In the genomic region with DNA sequence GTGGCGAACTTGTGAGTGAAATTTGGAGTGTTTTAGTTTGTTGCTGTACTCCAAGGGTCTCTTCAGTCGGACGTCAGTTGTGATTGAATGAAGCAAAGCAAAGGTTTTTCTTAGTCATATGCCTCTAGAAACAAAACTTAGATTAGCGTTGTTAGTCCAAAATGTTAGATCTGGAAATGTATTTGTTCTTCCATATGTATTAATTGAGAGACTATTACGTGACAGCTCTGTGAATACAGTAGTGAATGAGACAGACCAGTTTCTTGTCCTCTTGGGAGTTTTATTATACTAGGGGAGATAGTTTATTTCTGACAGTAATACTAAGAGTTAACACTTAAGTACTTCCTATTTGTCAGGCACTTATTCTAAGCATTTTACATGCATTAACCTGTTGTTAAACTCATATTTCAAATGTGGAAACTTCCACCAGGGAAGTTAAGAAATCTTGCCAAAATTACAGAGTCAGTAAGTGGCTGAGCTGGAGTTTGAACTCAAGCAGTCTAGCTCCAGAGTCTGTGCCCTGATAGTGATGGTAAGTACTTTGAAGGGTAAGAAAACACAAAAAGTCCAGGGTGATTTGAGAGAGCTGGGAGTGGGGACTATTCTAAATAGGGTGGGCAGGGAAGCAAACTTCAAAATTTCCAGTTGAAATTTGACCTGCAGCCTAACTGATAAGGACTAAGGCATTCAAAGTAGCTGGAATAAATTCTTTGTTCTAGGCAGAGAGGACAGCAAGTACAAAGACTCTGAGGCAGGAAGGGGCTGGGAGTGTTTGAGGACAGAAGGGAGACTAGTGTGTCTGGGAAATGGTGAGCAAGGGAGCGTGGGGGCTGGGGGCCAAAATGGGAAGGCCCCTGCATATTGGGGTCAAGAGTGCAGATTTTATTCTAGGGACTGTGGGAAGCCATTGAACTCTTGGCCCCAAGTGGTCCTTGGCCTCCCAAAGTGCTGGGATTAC, we compare ENCODE assay signal across 1 cellular context.
A peak's percentile ranks its signal among the peaks of the same experiment; 100 is the strongest.
TF ChIP-seq lines count a peak whose summit lies in the region.

No MANE protein-coding gene starts in this region.

TF ChIP-seq in HepG2, 621 proteins besides CTCF, POLR2A, EP300 and RAD21 (continued from another document):
- TF ChIP-seq, protein P1, sequence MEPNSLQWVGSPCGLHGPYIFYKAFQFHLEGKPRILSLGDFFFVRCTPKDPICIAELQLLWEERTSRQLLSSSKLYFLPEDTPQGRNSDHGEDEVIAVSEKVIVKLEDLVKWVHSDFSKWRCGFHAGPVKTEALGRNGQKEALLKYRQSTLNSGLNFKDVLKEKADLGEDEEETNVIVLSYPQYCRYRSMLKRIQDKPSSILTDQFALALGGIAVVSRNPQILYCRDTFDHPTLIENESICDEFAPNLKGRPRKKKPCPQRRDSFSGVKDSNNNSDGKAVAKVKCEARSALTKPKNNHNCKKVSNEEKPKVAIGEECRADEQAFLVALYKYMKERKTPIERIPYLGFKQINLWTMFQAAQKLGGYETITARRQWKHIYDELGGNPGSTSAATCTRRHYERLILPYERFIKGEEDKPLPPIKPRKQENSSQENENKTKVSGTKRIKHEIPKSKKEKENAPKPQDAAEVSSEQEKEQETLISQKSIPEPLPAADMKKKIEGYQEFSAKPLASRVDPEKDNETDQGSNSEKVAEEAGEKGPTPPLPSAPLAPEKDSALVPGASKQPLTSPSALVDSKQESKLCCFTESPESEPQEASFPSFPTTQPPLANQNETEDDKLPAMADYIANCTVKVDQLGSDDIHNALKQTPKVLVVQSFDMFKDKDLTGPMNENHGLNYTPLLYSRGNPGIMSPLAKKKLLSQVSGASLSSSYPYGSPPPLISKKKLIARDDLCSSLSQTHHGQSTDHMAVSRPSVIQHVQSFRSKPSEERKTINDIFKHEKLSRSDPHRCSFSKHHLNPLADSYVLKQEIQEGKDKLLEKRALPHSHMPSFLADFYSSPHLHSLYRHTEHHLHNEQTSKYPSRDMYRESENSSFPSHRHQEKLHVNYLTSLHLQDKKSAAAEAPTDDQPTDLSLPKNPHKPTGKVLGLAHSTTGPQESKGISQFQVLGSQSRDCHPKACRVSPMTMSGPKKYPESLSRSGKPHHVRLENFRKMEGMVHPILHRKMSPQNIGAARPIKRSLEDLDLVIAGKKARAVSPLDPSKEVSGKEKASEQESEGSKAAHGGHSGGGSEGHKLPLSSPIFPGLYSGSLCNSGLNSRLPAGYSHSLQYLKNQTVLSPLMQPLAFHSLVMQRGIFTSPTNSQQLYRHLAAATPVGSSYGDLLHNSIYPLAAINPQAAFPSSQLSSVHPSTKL (CRISPR knock-in tag; IDR thresholded peaks at IDR 0.05), result peak; percentile 86
- TF ChIP-seq MIER3 (CRISPR knock-in tag; IDR thresholded peaks at IDR 0.05; ENCODE audit: borderline replicate concordance) (peak; percentile 30; the same call in 1 of the 2 replicates), BRCA1 (CRISPR knock-in tag; IDR thresholded peaks at IDR 0.05) (no peak), TEAD3 (CRISPR knock-in tag; optimal IDR thresholded peaks at IDR 0.05; ENCODE audit: borderline replicate concordance) (peak; percentile 75), KAT8 (CRISPR knock-in tag; IDR thresholded peaks at IDR 0.05) (peak; percentile 16; the same call in 1 of the 2 replicates), KDM3A (CRISPR knock-in tag; IDR thresholded peaks at IDR 0.05; ENCODE audit: low read depth) (0 out of 2 replicates have a peak, but pooled peaks have one; percentile 47), ZBTB7A (CRISPR knock-in tag; IDR thresholded peaks at IDR 0.05) (peak; percentile 70; the same call in 1 of the 2 replicates), PHF21A (CRISPR knock-in tag; IDR thresholded peaks at IDR 0.05) (peak; percentile 99), ZFX (CRISPR knock-in tag; IDR thresholded peaks at IDR 0.05; ENCODE audit: low read depth) (0 out of 2 replicates have a peak, but pooled peaks have one; percentile 33), TARDBP (CRISPR knock-in tag; IDR thresholded peaks at IDR 0.05) (0 out of 2 replicates have a peak, but pooled peaks have one; percentile 39), SNAPC2 (CRISPR knock-in tag; IDR thresholded peaks at IDR 0.05) (0 out of 2 replicates have a peak, but pooled peaks have one; percentile 42), HDAC2 (CRISPR knock-in tag; IDR thresholded peaks at IDR 0.05) (peak; percentile 71; the same call in 1 of the 2 replicates), MXD4 (CRISPR knock-in tag; IDR thresholded peaks at IDR 0.05) (peak; percentile 44; the same call in 1 of the 2 replicates), ZFP36L1 (CRISPR knock-in tag; IDR thresholded peaks at IDR 0.05) (peak; percentile 65; the same call in 1 of the 2 replicates), SP5 (CRISPR knock-in tag; IDR thresholded peaks at IDR 0.05; ENCODE audit: borderline replicate concordance, low read depth) (peak; percentile 75; the same call in 1 of the 2 replicates), RXRB (CRISPR knock-in tag; IDR thresholded peaks at IDR 0.05; ENCODE audit: borderline replicate concordance) (peak; percentile 93), ZNF775 (CRISPR knock-in tag; IDR thresholded peaks at IDR 0.05; ENCODE audit: borderline replicate concordance) (no peak), MIER2 (CRISPR knock-in tag; IDR thresholded peaks at IDR 0.05) (no peak), MED1 (CRISPR knock-in tag; IDR thresholded peaks at IDR 0.05) (peak; percentile 54), GATA4 (IDR thresholded peaks at IDR 0.05; ENCODE audit: borderline replicate concordance, low read depth) (peak; percentile 59; the same call in 1 of the 2 replicates), RXRA (CRISPR knock-in tag; IDR thresholded peaks at IDR 0.05) (peak; percentile 99), NR2F1 (CRISPR knock-in tag; IDR thresholded peaks at IDR 0.05) (peak in 1 of 2 experiments; percentile 65; a peak in 2 of 4 replicates), ZBTB7B (CRISPR knock-in tag; IDR thresholded peaks at IDR 0.05) (peak; percentile 80; the same call in 1 of the 2 replicates), NR2F2 (IDR thresholded peaks at IDR 0.05; ENCODE audit: borderline replicate concordance, low read depth) (peak; percentile 79; the same call in 1 of the 2 replicates), NFE2L2 (IDR thresholded peaks at IDR 0.05; ENCODE audit: low read length) (no peak), SAP130 (CRISPR knock-in tag; IDR thresholded peaks at IDR 0.05; ENCODE audit: low read depth) (peak; percentile 67), RARA (CRISPR knock-in tag; IDR thresholded peaks at IDR 0.05) (peak; percentile 99), ERF (CRISPR knock-in tag; IDR thresholded peaks at IDR 0.05) (peak; percentile 53; the same call in 1 of the 2 replicates)
- TF ChIP-seq, protein P2, sequence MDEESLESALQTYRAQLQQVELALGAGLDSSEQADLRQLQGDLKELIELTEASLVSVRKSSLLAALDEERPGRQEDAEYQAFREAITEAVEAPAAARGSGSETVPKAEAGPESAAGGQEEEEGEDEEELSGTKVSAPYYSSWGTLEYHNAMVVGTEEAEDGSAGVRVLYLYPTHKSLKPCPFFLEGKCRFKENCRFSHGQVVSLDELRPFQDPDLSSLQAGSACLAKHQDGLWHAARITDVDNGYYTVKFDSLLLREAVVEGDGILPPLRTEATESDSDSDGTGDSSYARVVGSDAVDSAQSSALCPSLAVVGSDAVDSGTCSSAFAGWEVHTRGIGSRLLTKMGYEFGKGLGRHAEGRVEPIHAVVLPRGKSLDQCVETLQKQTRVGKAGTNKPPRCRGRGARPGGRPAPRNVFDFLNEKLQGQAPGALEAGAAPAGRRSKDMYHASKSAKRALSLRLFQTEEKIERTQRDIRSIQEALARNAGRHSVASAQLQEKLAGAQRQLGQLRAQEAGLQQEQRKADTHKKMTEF (CRISPR knock-in tag; IDR thresholded peaks at IDR 0.05), result peak; percentile 68
- TF ChIP-seq, protein P3, sequence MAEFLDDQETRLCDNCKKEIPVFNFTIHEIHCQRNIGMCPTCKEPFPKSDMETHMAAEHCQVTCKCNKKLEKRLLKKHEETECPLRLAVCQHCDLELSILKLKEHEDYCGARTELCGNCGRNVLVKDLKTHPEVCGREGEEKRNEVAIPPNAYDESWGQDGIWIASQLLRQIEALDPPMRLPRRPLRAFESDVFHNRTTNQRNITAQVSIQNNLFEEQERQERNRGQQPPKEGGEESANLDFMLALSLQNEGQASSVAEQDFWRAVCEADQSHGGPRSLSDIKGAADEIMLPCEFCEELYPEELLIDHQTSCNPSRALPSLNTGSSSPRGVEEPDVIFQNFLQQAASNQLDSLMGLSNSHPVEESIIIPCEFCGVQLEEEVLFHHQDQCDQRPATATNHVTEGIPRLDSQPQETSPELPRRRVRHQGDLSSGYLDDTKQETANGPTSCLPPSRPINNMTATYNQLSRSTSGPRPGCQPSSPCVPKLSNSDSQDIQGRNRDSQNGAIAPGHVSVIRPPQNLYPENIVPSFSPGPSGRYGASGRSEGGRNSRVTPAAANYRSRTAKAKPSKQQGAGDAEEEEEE (CRISPR knock-in tag; IDR thresholded peaks at IDR 0.05; ENCODE audit: borderline replicate concordance), result no peak
- TF ChIP-seq, protein P4, sequence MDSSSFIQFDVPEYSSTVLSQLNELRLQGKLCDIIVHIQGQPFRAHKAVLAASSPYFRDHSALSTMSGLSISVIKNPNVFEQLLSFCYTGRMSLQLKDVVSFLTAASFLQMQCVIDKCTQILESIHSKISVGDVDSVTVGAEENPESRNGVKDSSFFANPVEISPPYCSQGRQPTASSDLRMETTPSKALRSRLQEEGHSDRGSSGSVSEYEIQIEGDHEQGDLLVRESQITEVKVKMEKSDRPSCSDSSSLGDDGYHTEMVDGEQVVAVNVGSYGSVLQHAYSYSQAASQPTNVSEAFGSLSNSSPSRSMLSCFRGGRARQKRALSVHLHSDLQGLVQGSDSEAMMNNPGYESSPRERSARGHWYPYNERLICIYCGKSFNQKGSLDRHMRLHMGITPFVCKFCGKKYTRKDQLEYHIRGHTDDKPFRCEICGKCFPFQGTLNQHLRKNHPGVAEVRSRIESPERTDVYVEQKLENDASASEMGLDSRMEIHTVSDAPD (CRISPR knock-in tag; IDR thresholded peaks at IDR 0.05), result peak; percentile 22; the same call in 1 of the 2 replicates
- TF ChIP-seq, protein P5, sequence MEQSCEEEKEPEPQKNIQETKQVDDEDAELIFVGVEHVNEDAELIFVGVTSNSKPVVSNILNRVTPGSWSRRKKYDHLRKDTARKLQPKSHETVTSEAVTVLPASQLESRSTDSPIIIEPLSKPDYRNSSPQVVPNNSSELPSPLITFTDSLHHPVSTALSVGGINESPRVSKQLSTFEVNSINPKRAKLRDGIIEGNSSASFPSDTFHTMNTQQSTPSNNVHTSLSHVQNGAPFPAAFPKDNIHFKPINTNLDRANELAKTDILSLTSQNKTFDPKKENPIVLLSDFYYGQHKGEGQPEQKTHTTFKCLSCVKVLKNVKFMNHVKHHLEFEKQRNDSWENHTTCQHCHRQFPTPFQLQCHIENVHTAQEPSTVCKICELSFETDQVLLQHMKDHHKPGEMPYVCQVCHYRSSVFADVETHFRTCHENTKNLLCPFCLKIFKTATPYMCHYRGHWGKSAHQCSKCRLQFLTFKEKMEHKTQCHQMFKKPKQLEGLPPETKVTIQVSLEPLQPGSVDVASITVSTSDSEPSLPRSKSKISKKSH (CRISPR knock-in tag; IDR thresholded peaks at IDR 0.05; ENCODE audit: borderline replicate concordance), result no peak
- TF ChIP-seq, protein P6, sequence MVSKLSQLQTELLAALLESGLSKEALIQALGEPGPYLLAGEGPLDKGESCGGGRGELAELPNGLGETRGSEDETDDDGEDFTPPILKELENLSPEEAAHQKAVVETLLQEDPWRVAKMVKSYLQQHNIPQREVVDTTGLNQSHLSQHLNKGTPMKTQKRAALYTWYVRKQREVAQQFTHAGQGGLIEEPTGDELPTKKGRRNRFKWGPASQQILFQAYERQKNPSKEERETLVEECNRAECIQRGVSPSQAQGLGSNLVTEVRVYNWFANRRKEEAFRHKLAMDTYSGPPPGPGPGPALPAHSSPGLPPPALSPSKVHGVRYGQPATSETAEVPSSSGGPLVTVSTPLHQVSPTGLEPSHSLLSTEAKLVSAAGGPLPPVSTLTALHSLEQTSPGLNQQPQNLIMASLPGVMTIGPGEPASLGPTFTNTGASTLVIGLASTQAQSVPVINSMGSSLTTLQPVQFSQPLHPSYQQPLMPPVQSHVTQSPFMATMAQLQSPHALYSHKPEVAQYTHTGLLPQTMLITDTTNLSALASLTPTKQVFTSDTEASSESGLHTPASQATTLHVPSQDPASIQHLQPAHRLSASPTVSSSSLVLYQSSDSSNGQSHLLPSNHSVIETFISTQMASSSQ (IDR thresholded peaks at IDR 0.05; ENCODE audit: low read depth), result 0 out of 2 replicates have a peak, but pooled peaks have one; percentile 35
- TF ChIP-seq, protein P6 (CRISPR knock-in tag; IDR thresholded peaks at IDR 0.05; ENCODE audit: borderline replicate concordance), result peak; percentile 69; the same call in 1 of the 2 replicates
- TF ChIP-seq, protein P7, sequence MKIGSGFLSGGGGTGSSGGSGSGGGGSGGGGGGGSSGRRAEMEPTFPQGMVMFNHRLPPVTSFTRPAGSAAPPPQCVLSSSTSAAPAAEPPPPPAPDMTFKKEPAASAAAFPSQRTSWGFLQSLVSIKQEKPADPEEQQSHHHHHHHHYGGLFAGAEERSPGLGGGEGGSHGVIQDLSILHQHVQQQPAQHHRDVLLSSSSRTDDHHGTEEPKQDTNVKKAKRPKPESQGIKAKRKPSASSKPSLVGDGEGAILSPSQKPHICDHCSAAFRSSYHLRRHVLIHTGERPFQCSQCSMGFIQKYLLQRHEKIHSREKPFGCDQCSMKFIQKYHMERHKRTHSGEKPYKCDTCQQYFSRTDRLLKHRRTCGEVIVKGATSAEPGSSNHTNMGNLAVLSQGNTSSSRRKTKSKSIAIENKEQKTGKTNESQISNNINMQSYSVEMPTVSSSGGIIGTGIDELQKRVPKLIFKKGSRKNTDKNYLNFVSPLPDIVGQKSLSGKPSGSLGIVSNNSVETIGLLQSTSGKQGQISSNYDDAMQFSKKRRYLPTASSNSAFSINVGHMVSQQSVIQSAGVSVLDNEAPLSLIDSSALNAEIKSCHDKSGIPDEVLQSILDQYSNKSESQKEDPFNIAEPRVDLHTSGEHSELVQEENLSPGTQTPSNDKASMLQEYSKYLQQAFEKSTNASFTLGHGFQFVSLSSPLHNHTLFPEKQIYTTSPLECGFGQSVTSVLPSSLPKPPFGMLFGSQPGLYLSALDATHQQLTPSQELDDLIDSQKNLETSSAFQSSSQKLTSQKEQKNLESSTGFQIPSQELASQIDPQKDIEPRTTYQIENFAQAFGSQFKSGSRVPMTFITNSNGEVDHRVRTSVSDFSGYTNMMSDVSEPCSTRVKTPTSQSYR (CRISPR knock-in tag; IDR thresholded peaks at IDR 0.05; ENCODE audit: borderline replicate concordance), result peak; percentile 86; the same call in 1 of the 2 replicates
